ENCODE assay signal across 22 cellular contexts in the genomic region with DNA sequence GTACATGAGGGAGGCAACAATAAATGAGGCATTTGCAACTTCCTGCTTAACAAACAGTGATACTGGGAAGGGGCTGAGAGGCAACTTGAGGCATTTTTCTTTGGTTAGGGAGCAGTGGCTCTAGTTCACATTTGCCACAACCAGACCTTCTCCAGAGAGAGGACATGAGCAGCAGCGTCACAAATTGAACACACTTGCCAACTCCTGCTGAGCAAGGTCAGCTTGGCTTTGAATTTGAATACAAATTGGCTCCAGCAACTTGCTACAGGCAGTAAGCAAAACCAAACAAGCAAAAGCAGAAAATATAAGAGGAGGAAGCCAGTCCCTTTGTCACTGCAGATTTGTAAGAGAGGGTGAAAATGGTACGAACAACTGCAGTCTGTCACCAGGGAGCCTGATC.
"Had no signal": no experiment of that assay in that cellular context is flagged by ENCODE, and none has a peak within 500 bp of the region (broad histone marks: within the 10 kb centered on the region; RNA-seq: fewer than 3 reads in every experiment).

No MANE protein-coding gene starts in this region.

- H3K27me3 ChIP-seq: thyroid gland had no signal

- H3K4me3 ChIP-seq: gastrocnemius medialis, heart left ventricle, lower lobe of right lung, pancreas, stomach, thyroid gland had no signal

- FAIRE-seq: pancreas, urothelium cell line had no signal

- H3K27ac Mint-ChIP-seq: activated CD8-positive, alpha-beta T cell treated with anti-CD3 and anti-CD28 coated beads, Interleukin-2, amount 10 ng/mL, durations not matched to agents 7 days and 5 days; activated naive CD4-positive, alpha-beta T cell treated with anti-CD3 and anti-CD28 coated beads, Interleukin-2, amount 50 U/mL, for 24 hours; endodermal cell; immature natural killer cell; WTC11 had no signal

- H3K36me3 ChIP-seq: gastrocnemius medialis, heart left ventricle, lower lobe of right lung, pancreas, stomach, thyroid gland had no signal

- H3K4me1 Mint-ChIP-seq: activated naive CD4-positive, alpha-beta T cell treated with anti-CD3 and anti-CD28 coated beads, Interleukin-2, amount 50 U/mL, for 24 hours; immature natural killer cell; naive B cell had no signal

- H3K4me3 Mint-ChIP-seq: activated CD8-positive, alpha-beta T cell treated with anti-CD3 and anti-CD28 coated beads, Interleukin-2, amount 10 ng/mL, durations not matched to agents 7 days and 5 days; activated naive CD4-positive, alpha-beta T cell treated with anti-CD3 and anti-CD28 coated beads, Interleukin-2, amount 50 U/mL, for 24 hours; endodermal cell; immature natural killer cell; naive B cell; WTC11 had no signal

- H3K36me3 Mint-ChIP-seq: activated naive CD4-positive, alpha-beta T cell treated with anti-CD3 and anti-CD28 coated beads, Interleukin-2, amount 50 U/mL, for 24 hours; immature natural killer cell had no signal

- H3K9me3 ChIP-seq: gastrocnemius medialis, pancreas, thyroid gland had no signal

- DNase-seq: activated CD4-positive, alpha-beta T cell treated with anti-CD3 and anti-CD28 coated beads for 48 hours; activated CD8-positive, alpha-beta memory T cell treated with anti-CD3 and anti-CD28 coated beads, Interleukin-2, amount 50 U/mL, for 4 hours; activated CD8-positive, alpha-beta T cell treated with anti-CD3 and anti-CD28 coated beads, Interleukin-2, amount 10 ng/mL, durations not matched to agents 7 days and 5 days; activated effector memory CD4-positive, alpha-beta T cell treated with anti-CD3 and anti-CD28 coated beads, Interleukin-2, amount 50 U/mL, for 16 hours; activated T-cell treated with anti-CD3 and anti-CD28 coated beads, Interleukin-2, amount 50 U/mL, for 48 hours; cerebellar nuclear complex; endodermal cell; gastrocnemius medialis; heart left ventricle; immature natural killer cell; left cardiac atrium; lower lobe of right lung; naive B cell; pancreas; stimulated activated CD4-positive, alpha-beta T cell treated with anti-CD3 and anti-CD28 coated beads, Interleukin-12 subunit alpha, Interleukin-12 subunit beta, amount 100 ng/mL, for 4 hours; stimulated activated CD4-positive, alpha-beta T cell treated with anti-CD3 and anti-CD28 coated beads, Interleukin-2, amount 100 ng/mL, for 24 hours; stomach; T-helper 2 cell; thyroid gland had no signal

- ATAC-seq: activated CD8-positive, alpha-beta T cell treated with anti-CD3 and anti-CD28 coated beads, Interleukin-2, amount 10 ng/mL, durations not matched to agents 7 days and 5 days; gastrocnemius medialis; left cardiac atrium; lower lobe of right lung; pancreas had no signal

- H3K27ac ChIP-seq: gastrocnemius medialis, heart left ventricle, lower lobe of right lung, pancreas, stomach, thyroid gland had no signal

- H3K4me1 ChIP-seq: heart left ventricle, lower lobe of right lung, pancreas, stomach, thyroid gland had no signal
